ENCODE assay signal across 11 cellular contexts in the genomic region with DNA sequence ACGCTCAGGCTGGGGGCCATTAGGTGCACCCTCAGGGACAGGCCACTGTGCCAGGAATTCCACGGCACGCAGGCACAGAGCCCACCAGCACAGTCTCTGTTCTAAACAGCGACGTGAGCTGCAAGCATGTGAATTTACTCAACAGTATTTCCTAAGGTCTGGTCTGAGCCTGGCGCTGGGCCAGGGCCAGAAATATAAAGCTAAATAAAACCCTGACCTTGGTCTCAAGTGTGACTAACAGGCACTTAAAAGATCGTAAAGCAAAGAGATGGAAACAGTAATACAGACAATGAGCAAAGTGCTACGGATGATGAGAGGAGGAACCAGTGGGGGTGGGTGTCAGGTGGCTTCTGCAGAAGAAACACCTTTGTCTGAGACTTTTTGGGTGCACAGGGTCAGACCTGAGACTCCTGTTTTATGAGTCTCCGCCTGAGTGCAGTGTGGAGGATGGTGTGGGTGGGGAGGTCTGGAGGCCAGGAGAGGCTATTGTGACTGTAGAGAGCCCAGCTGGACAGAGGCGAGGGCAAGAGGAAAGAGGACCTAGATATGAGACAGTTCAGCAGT. TPM values are rescaled to one million over a fixed set of nuclear protein-coding genes. Genes with fewer than 3 reads are reported as not detected.
DNase-seq lines count a peak whose midpoint lies in the region; ATAC-seq and TF ChIP-seq lines count a peak whose summit lies in the region.
"Had no signal": no experiment of that assay in that cellular context is flagged by ENCODE, and none has a peak within 500 bp of the region (broad histone marks: within the 10 kb centered on the region; RNA-seq: fewer than 3 reads in every experiment).

No MANE protein-coding gene starts in this region.

- no peak overlapping the region for H3K4me2 ChIP-seq in fibroblast of lung (ENCODE audit: extremely low read depth, insufficient read depth, low read length)

- TF ChIP-seq CTCF in fibroblast of lung (conservative IDR thresholded peaks at IDR 0.05 in 1 of 2, IDR thresholded peaks at IDR 0.05 in 1 of 2; ENCODE audit: low read depth in 1 of 2, low read length in 2 of 2) (no peak), retinal pigment epithelial cell (conservative IDR thresholded peaks at IDR 0.05; ENCODE audit: low read depth, low read length) (no peak)

- ATAC-seq in GM18868 (IDR thresholded peaks at IDR 0.05; ENCODE audit: unreplicated experiment) (peak; percentile 47), GM21825 (IDR thresholded peaks at IDR 0.05; ENCODE audit: unreplicated experiment) (no peak), HG03196 (IDR thresholded peaks at IDR 0.05; ENCODE audit: unreplicated experiment) (no peak), HG02970 (IDR thresholded peaks at IDR 0.05; ENCODE audit: low FRiP score, unreplicated experiment) (no peak)

- DNase-seq in NCI-H510A (lab: John Stamatoyannopoulos, UW): peak; percentile 98
- peak; percentile 77 to 90 for DNase-seq in fibroblast of lung (ENCODE audit: low read depth in 2 of 2)
- peak; percentile 63 for DNase-seq in retinal pigment epithelial cell (ENCODE audit: low read depth)
- DNase-seq in HPDE6-E6E7 (ENCODE audit: extremely low spot score): no peak
- DNase-seq: activated gamma-delta T cell treated with Interleukin-2 at 50 U/mL for 16 hours, KBM-7 had no signal

- H3K9ac ChIP-seq in fibroblast of lung (ENCODE audit: insufficient read depth, low read length): no peak overlapping the region

- H3K9me3 ChIP-seq in fibroblast of lung (ENCODE audit: control insufficient read depth, insufficient read depth, low read depth, low read length): no peaks in the 10 kb centered on the region

- no peak overlapping the region for H2AFZ ChIP-seq in fibroblast of lung (ENCODE audit: low read length)

- peaks cover 5% of the 10 kb centered on the region for H3K4me1 ChIP-seq in fibroblast of lung (ENCODE audit: control insufficient read depth, extremely low read depth, insufficient read depth, low read length)

- no peaks in the 10 kb centered on the region for H3K27me3 ChIP-seq in fibroblast of lung (ENCODE audit: control insufficient read depth, insufficient read depth, low read length)

- H3K79me2 ChIP-seq in fibroblast of lung (ENCODE audit: control insufficient read depth, insufficient read depth, low read length): no peaks in the 10 kb centered on the region

- no peak overlapping the region for H3K27ac ChIP-seq in fibroblast of lung (ENCODE audit: insufficient read depth, low read length)

- H3K4me3 ChIP-seq in fibroblast of lung (replicated peaks in 1 of 4; ENCODE audit: control extremely low read depth in 1 of 4, insufficient read depth in 1 of 4, low read depth in 3 of 4, low read length in 4 of 4) (no peak overlapping the region), retinal pigment epithelial cell (ENCODE audit: low read length) (no peak overlapping the region)

- no peaks in the 10 kb centered on the region for H3K36me3 ChIP-seq in fibroblast of lung (ENCODE audit: control insufficient read depth, insufficient read depth, low read length)

- H4K20me1 ChIP-seq in fibroblast of lung (ENCODE audit: control insufficient read depth, extremely low read depth, insufficient read depth, low read length): no peaks in the 10 kb centered on the region

RNA-seq across cellular contexts. Expression of a gene that starts 53.4 kb away (rescaled TPM):
- total RNA-seq in fibroblast of lung: not detected in 2 replicates
- polyA plus RNA-seq in fibroblast of lung: not detected in 2 replicates
- polyA plus RNA-seq in fibroblast of lung (2012): not detected in 2 replicates
- polyA minus RNA-seq in fibroblast of lung (ENCODE audit: low replicate concordance): not detected in 2 replicates
- total RNA-seq: temporal lobe had no signal
